ENCODE assay signal across 8 cellular contexts in the genomic region with DNA sequence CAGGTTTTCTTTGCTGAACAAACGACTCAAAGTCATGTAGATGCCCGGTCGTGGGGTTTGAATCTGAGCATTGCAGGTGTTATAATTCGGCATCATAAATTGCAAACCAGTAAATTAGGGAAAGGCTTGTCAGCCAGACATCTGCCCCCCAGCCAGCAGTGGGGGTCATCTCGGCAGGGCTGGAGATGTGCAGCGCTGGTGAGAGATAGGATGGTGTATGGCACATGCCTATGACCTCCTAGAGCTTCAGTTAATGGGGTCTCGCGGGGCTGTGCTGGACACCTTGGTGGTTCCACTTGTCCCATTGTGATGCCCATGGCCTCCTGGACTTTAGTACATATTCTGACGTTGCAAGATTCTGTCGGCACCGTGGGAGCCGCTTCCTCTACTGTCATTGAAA.
DNase-seq lines count a peak whose midpoint lies in the region; ATAC-seq and TF ChIP-seq lines count a peak whose summit lies in the region.
"Not testable (repeated sequence)": the region's sequence is repeated elsewhere in the genome, so short reads cannot be mapped to it uniquely, and the experiment has no call there.

No MANE protein-coding gene starts in this region.

- not testable (repeated sequence) for TF ChIP-seq POLR2A in breast epithelium (IDR thresholded peaks at IDR 0.05)

- H3K4me1 ChIP-seq in PC-9 (replicated peaks; ENCODE audit: insufficient read depth); breast epithelium; lower lobe of right lung; psoas muscle: not testable (repeated sequence)

- H3F3A ChIP-seq in PC-9 (ENCODE audit: insufficient read depth, low read depth), result not testable (repeated sequence)

- CTCF ChIA-PET in PC-9 (lab: Charles Lee), result not testable (repeated sequence)
- CTCF ChIA-PET in activated CD8-positive, alpha-beta memory T cell treated with anti-CD3 and anti-CD28 coated beads, Interleukin-2, amount 10 ng/mL, durations not matched to agents 7 days and 5 days (lab: Charles Lee), result interaction anchor here (1.0 to 3.1 kb wide), 2 partner anchors 11 to 15 kb away, joined by 6 to 35 read pairs; no protein-coding TSS in a partner anchor

- not testable (repeated sequence) for H3K36me3 Mint-ChIP-seq in activated CD8-positive, alpha-beta memory T cell treated with anti-CD3 and anti-CD28 coated beads, Interleukin-2, amount 10 ng/mL, durations not matched to agents 7 days and 5 days

- H3K27ac ChIP-seq in PC-9, breast epithelium, lower lobe of right lung, psoas muscle: not testable (repeated sequence)

- not testable (repeated sequence) for H3K36me3 ChIP-seq in PC-9 (ENCODE audit: low read depth); breast epithelium; lower lobe of right lung; psoas muscle (ENCODE audit: insufficient read depth in 1 of 2, low read depth in 1 of 2)

- not testable (repeated sequence) for H3K4me3 ChIP-seq in PC-9, lower lobe of right lung, psoas muscle
- H3K4me3 ChIP-seq in breast epithelium, result peak overlapping the region in 1 of 3 donors; percentile 34

- WGBS in psoas muscle, 3 donors, result 20 to 26% (median 24%) methylated on average over 12 of the region's 12 CpGs

- not testable (repeated sequence) for H3K9me3 ChIP-seq in PC-9 (ENCODE audit: insufficient read depth, low read depth); breast epithelium; lower lobe of right lung; psoas muscle

- H2AFZ ChIP-seq in PC-9, result not testable (repeated sequence)

- H3K4me3 Mint-ChIP-seq in activated CD8-positive, alpha-beta memory T cell treated with anti-CD3 and anti-CD28 coated beads, Interleukin-2, amount 10 ng/mL, durations not matched to agents 7 days and 5 days, result not testable (repeated sequence)

- ATAC-seq in activated CD8-positive, alpha-beta memory T cell treated with anti-CD3 and anti-CD28 coated beads, Interleukin-2, amount 10 ng/mL, durations not matched to agents 7 days and 5 days; lower lobe of right lung; psoas muscle: not testable (repeated sequence)

- peak; percentile 8 for DNase-seq in G401 (ENCODE audit: low spot score)
- peak in 1 of 2 experiments; percentile 31 for DNase-seq in PC-9
- DNase-seq in activated CD8-positive, alpha-beta memory T cell treated with anti-CD3 and anti-CD28 coated beads, Interleukin-2, amount 10 ng/mL, durations not matched to agents 7 days and 5 days, result peak; percentile 63
- DNase-seq in breast epithelium (ENCODE audit: low spot score in 2 of 2), result peak; percentile 40 to 51
- peak; percentile 2 for DNase-seq in glomerular visceral epithelial cell (ENCODE audit: extremely low spot score)
- peak; percentile 55 for DNase-seq in lower lobe of right lung
- peak; percentile 30 to 57 for DNase-seq in psoas muscle
- peak; percentile 57 for DNase-seq in ureter (ENCODE audit: low spot score)

- not testable (repeated sequence) for H3K9me2 ChIP-seq in PC-9 (ENCODE audit: insufficient read depth)

- not testable (repeated sequence) for H3K27ac Mint-ChIP-seq in activated CD8-positive, alpha-beta memory T cell treated with anti-CD3 and anti-CD28 coated beads, Interleukin-2, amount 10 ng/mL, durations not matched to agents 7 days and 5 days

- POLR2A ChIA-PET in PC-9 (lab: Charles Lee; ENCODE audit: unreplicated experiment), result not testable (repeated sequence)

- TF ChIP-seq CTCF in PC-9 (conservative IDR thresholded peaks at IDR 0.05) (peak; percentile 54), lower lobe of right lung (IDR thresholded peaks at IDR 0.05) (peak; percentile 20), psoas muscle (IDR thresholded peaks at IDR 0.05) (peak; percentile 17)
- TF ChIP-seq CTCF in breast epithelium (IDR thresholded peaks at IDR 0.05), result not testable (repeated sequence)

- not testable (repeated sequence) for H4K20me1 ChIP-seq in PC-9 (ENCODE audit: insufficient read depth)

- intact Hi-C loops in PC-9 (cut with micrococcal nuclease; ENCODE audit: unreplicated experiment); breast epithelium (cut with DNase I; ENCODE audit: low total_unique reads); lower lobe of right lung (cut with DNase I); psoas muscle (cut with DNase I): not testable (repeated sequence)

- H3K27me3 ChIP-seq in PC-9 (ENCODE audit: insufficient read depth, low read depth); breast epithelium; lower lobe of right lung (ENCODE audit: low read depth); psoas muscle (ENCODE audit: insufficient read depth in 3 of 3, low read length in 2 of 3): not testable (repeated sequence)

- H3K27me3 Mint-ChIP-seq in activated CD8-positive, alpha-beta memory T cell treated with anti-CD3 and anti-CD28 coated beads, Interleukin-2, amount 10 ng/mL, durations not matched to agents 7 days and 5 days, result not testable (repeated sequence)

- H3K4me1 Mint-ChIP-seq in activated CD8-positive, alpha-beta memory T cell treated with anti-CD3 and anti-CD28 coated beads, Interleukin-2, amount 10 ng/mL, durations not matched to agents 7 days and 5 days, result not testable (repeated sequence)

- not testable (repeated sequence) for H3K9me3 Mint-ChIP-seq in activated CD8-positive, alpha-beta memory T cell treated with anti-CD3 and anti-CD28 coated beads, Interleukin-2, amount 10 ng/mL, durations not matched to agents 7 days and 5 days (ENCODE audit: low read depth)

- in situ Hi-C loops in G401 (cut with HindIII; ENCODE audit: low sequenced_read_pairs), result not testable (repeated sequence)

- H3K4me2 ChIP-seq in PC-9, result peak overlapping the region; percentile 32; the same call in 1 of the 2 replicates

- not testable (repeated sequence) for BruUV-seq in PC-9 (replicated peaks; lab: Mats Ljungman, UMichigan)

- not testable (repeated sequence) for H3K79me2 ChIP-seq in PC-9 (ENCODE audit: low read depth)
